ENCODE assay signal across 8 cellular contexts in genomic region chr7:158781976-158782637, GRCh38.
"Had no signal": no experiment of that assay in that cellular context is flagged by ENCODE, and none has a peak within 500 bp of the region (broad histone marks: within the 10 kb centered on the region; RNA-seq: fewer than 3 reads in every experiment).

No MANE protein-coding gene starts in this region.

- H3K4me1 ChIP-seq: colonic mucosa had no signal

- DNase-seq: activated CD4-positive, alpha-beta T cell treated with anti-CD3 and anti-CD28 coated beads for 48 hours; activated naive CD8-positive, alpha-beta T cell treated with anti-CD3 and anti-CD28 coated beads, Interleukin-2, amount 50 U/mL, for 24 hours; colonic mucosa; effector CD8-positive, alpha-beta T cell had no signal

- H3K4me3 ChIP-seq: cardiac muscle cell, colonic mucosa, upper lobe of left lung had no signal

- H3K4me1 Mint-ChIP-seq: WTC11 had no signal

- H3K9me3 Mint-ChIP-seq: T-helper 1 cell treated with Interleukin-12 subunit alpha and Interleukin-12 subunit beta and Interleukin-4 antibody, amounts not matched to agents 30 μg/mL and 1 μg/mL, for 36 hours; WTC11 had no signal

- H3K9me3 ChIP-seq: colonic mucosa, upper lobe of left lung had no signal

- H3K27ac Mint-ChIP-seq: activated naive CD8-positive, alpha-beta T cell treated with anti-CD3 and anti-CD28 coated beads, Interleukin-2, amount 50 U/mL, for 24 hours; T-helper 1 cell treated with Interleukin-12 subunit alpha and Interleukin-12 subunit beta and Interleukin-4 antibody, amounts not matched to agents 30 μg/mL and 1 μg/mL, for 36 hours; WTC11 had no signal

- ATAC-seq: activated naive CD8-positive, alpha-beta T cell treated with anti-CD3 and anti-CD28 coated beads, Interleukin-2, amount 50 U/mL, for 24 hours had no signal

- H3K4me3 Mint-ChIP-seq: activated naive CD8-positive, alpha-beta T cell treated with anti-CD3 and anti-CD28 coated beads, Interleukin-2, amount 50 U/mL, for 24 hours; T-helper 1 cell treated with Interleukin-12 subunit alpha and Interleukin-12 subunit beta and Interleukin-4 antibody, amounts not matched to agents 30 μg/mL and 1 μg/mL, for 36 hours; WTC11 had no signal

- H3K27ac ChIP-seq: colonic mucosa had no signal

- H3K27me3 Mint-ChIP-seq: activated naive CD8-positive, alpha-beta T cell treated with anti-CD3 and anti-CD28 coated beads, Interleukin-2, amount 50 U/mL, for 24 hours had no signal

- H3K27me3 ChIP-seq: cardiac muscle cell, colonic mucosa, upper lobe of left lung had no signal
